Comparison of ENCODE assay signal across 28 cellular contexts in genomic region chr1:5225687-5226389, GRCh38.
DNase-seq lines count a peak whose midpoint lies in the region; ATAC-seq and TF ChIP-seq lines count a peak whose summit lies in the region.
"Had no signal": no experiment of that assay in that cellular context is flagged by ENCODE, and none has a peak within 500 bp of the region (broad histone marks: within the 10 kb centered on the region; RNA-seq: fewer than 3 reads in every experiment).

No MANE protein-coding gene starts in this region.

- H3K36me3 Mint-ChIP-seq in endodermal cell (ENCODE audit: low read depth) = no peaks in the 10 kb centered on the region
- H3K36me3 Mint-ChIP-seq in neural progenitor cell = no peaks in the 10 kb centered on the region

- ATAC-seq in HG02642 (IDR thresholded peaks at IDR 0.05; ENCODE audit: poor library complexity, unreplicated experiment) (no peak), GM18517 (IDR thresholded peaks at IDR 0.05; ENCODE audit: unreplicated experiment) (no peak)
- ATAC-seq: A549 had no signal

- H3K27me3 ChIP-seq in H7 (ENCODE audit: control insufficient read depth, insufficient read depth, low read length) (peaks cover 65% of the 10 kb centered on the region), endodermal cell (ENCODE audit: control insufficient read depth, insufficient read depth, low read length, poor library complexity, severe bottlenecking) (no peaks in the 10 kb centered on the region), neural progenitor cell (peaks cover 100% of the 10 kb centered on the region)
- H3K27me3 ChIP-seq: BLaER1 treated with 17β-estradiol and CSF1 and Interleukin-3, amounts not matched to agents 10 nM and 100 nM; Peyer's patch had no signal

- H3K9me3 Mint-ChIP-seq in endodermal cell (no peaks in the 10 kb centered on the region), neural progenitor cell (no peaks in the 10 kb centered on the region)
- H3K9me3 Mint-ChIP-seq: CD4-positive, alpha-beta T cell had no signal

- DNase-seq in H7 (peak; percentile 51), NCI-H82 (lab: John Stamatoyannopoulos, UW) (peak; percentile 85), endodermal cell (peak; percentile 58), neural progenitor cell (ENCODE audit: low spot score) (peak; percentile 47), foreskin melanocyte (no peak)
- DNase-seq in stimulated activated CD8-positive, alpha-beta memory T cell treated with anti-CD3 and anti-CD28 coated beads, Interleukin-4, amount 100 ng/mL, for 48 hours = no peak
- DNase-seq: AML-193; CD4-positive, alpha-beta T cell; COR-L47; DMS 273 treated with DMSO at 0.1 percent for 48 hours; DMS79; EL; GF-D8; MV-4-11; NCI-H1105; NCI-H1436 treated with DMSO at 0.1 percent for 48 hours; NCI-H1930; NCI-H446; NCI-H524 treated with DMSO at 0.1 percent for 48 hours; NCI-H774; OCI-M1; Peyer's patch; SHP77 treated with DMSO at 0.1 percent for 48 hours had no signal

- H3K9ac ChIP-seq in endodermal cell (ENCODE audit: extremely low read depth, low read length, poor library complexity, severe bottlenecking) (peak overlapping the region; percentile 75), neural progenitor cell (no peak overlapping the region)
- H3K9ac ChIP-seq: BLaER1 treated with 17β-estradiol and CSF1 and Interleukin-3, amounts not matched to agents 10 nM and 100 nM had no signal

- H3K79me2 ChIP-seq in neural progenitor cell (ENCODE audit: low read depth) = no peaks in the 10 kb centered on the region

- peaks cover 46% of the 10 kb centered on the region for H3K4me1 Mint-ChIP-seq in endodermal cell
- H3K4me1 Mint-ChIP-seq in neural progenitor cell = peaks cover 14% of the 10 kb centered on the region

- peak overlapping the region; percentile 68 for H3K4me2 ChIP-seq in neural progenitor cell
- H3K4me2 ChIP-seq: A549; BLaER1 treated with 17β-estradiol and CSF1 and Interleukin-3, amounts not matched to agents 10 nM and 100 nM had no signal

- TF ChIP-seq CTCF in endodermal cell (conservative IDR thresholded peaks at IDR 0.05) (no peak), neural progenitor cell (IDR thresholded peaks at IDR 0.05) (no peak)

- H3K27me3 Mint-ChIP-seq in endodermal cell (ENCODE audit: insufficient read depth) (peaks cover 56% of the 10 kb centered on the region), neural progenitor cell (ENCODE audit: insufficient read depth, low read depth) (no peaks in the 10 kb centered on the region)

- H3K4me3 Mint-ChIP-seq in endodermal cell (no peak overlapping the region), neural progenitor cell (no peak overlapping the region)
- H3K4me3 Mint-ChIP-seq: CD4-positive, alpha-beta T cell had no signal

- peaks cover 14% of the 10 kb centered on the region for H4K20me1 ChIP-seq in neural progenitor cell (ENCODE audit: low read depth)
- H4K20me1 ChIP-seq: BLaER1 treated with 17β-estradiol and CSF1 and Interleukin-3, amounts not matched to agents 10 nM and 100 nM had no signal

- H3K27ac ChIP-seq in endodermal cell (ENCODE audit: low read depth, low read length) (peak overlapping the region; percentile 64), neural progenitor cell (no peak overlapping the region)
- H3K27ac ChIP-seq: A549; BLaER1 treated with 17β-estradiol and CSF1 and Interleukin-3, amounts not matched to agents 10 nM and 100 nM; Peyer's patch; SK-N-MC had no signal

- H3K36me3 ChIP-seq in H7 (replicated peaks; ENCODE audit: control insufficient read depth, insufficient read depth, low read length) = no peaks in the 10 kb centered on the region
- H3K36me3 ChIP-seq in endodermal cell (ENCODE audit: control insufficient read depth, insufficient read depth, low read length) = no peaks in the 10 kb centered on the region
- no peaks in the 10 kb centered on the region for H3K36me3 ChIP-seq in neural progenitor cell
- H3K36me3 ChIP-seq: BLaER1 treated with 17β-estradiol and CSF1 and Interleukin-3, amounts not matched to agents 10 nM and 100 nM; Peyer's patch had no signal

- WGBS in endodermal cell (ENCODE audit: insufficient coverage in 1 of 2, insufficient read length in 1 of 2), 2 experiments = 15 to 35% methylated on average over 8 to 14 of the region's 14 CpGs

- H3K4me3 ChIP-seq in H7 (ENCODE audit: insufficient read depth, low read depth, low read length) (no peak overlapping the region), endodermal cell (ENCODE audit: low read length) (peak overlapping the region; percentile 49), neural progenitor cell (peak overlapping the region; percentile 14)
- H3K4me3 ChIP-seq: A549; BLaER1 treated with 17β-estradiol and CSF1 and Interleukin-3, amounts not matched to agents 10 nM and 100 nM; Peyer's patch; SK-N-MC had no signal

- H3F3A ChIP-seq in neural progenitor cell (ENCODE audit: low read depth) = peaks cover 18% of the 10 kb centered on the region

- H3K27ac Mint-ChIP-seq in endodermal cell (peak overlapping the region; percentile 84), neural progenitor cell (no peak overlapping the region)
- H3K27ac Mint-ChIP-seq: CD4-positive, alpha-beta T cell had no signal

- H3K4me1 ChIP-seq in endodermal cell (ENCODE audit: control insufficient read depth, insufficient read depth, low read length) = peaks cover 16% of the 10 kb centered on the region
- H3K4me1 ChIP-seq in neural progenitor cell = peaks cover 21% of the 10 kb centered on the region
- H3K4me1 ChIP-seq: A549, Peyer's patch had no signal

- peaks cover 4% of the 10 kb centered on the region for H3K9me3 ChIP-seq in endodermal cell (ENCODE audit: control insufficient read depth, low read length)
- H3K9me3 ChIP-seq in neural progenitor cell (ENCODE audit: low read depth) = no peaks in the 10 kb centered on the region
- H3K9me3 ChIP-seq: A549; BLaER1 treated with 17β-estradiol and CSF1 and Interleukin-3, amounts not matched to agents 10 nM and 100 nM; Peyer's patch had no signal

- no peak overlapping the region for H2AFZ ChIP-seq in neural progenitor cell (replicated peaks)

Comparison
In these comparisons a context has a peak if more than half of its experiments do, and no peak if none do; other contexts are left out.
1. DNase-seq: peak in H7 (single experiment), NCI-H82 (single experiment), endodermal cell (single experiment) and neural progenitor cell (single experiment); none in stimulated activated CD8-positive, alpha-beta memory T cell treated with anti-CD3 and anti-CD28 coated beads, Interleukin-4, amount 100 ng/mL, for 48 hours (single experiment) and foreskin melanocyte (single experiment).